In genomic region chr16:66510711-66511614, GRCh38 we compare ENCODE assay signal across 1 cellular context.
TF ChIP-seq lines count a peak whose summit lies in the region.

No MANE protein-coding gene starts in this region.

TF ChIP-seq in K562, 482 proteins besides CTCF, POLR2A, EP300 and RAD21:
- TF ChIP-seq MAFG (tag; conservative IDR thresholded peaks at IDR 0.05) (peak; percentile 95), GABPB2 (CRISPR knock-in tag; conservative IDR thresholded peaks at IDR 0.05) (no peak), ETV1 (tag; conservative IDR thresholded peaks at IDR 0.05; ENCODE audit: low read depth) (no peak), ZBTB2 (IDR thresholded peaks at IDR 0.05) (no peak), MAFK (IDR thresholded peaks at IDR 0.05; ENCODE audit: low read length) (peak; percentile 94), ZBED1 (IDR thresholded peaks at IDR 0.05) (no peak), RBM25 (IDR thresholded peaks at IDR 0.05; ENCODE audit: low read depth, low read length, severe bottlenecking) (peak; percentile 7), ZNF316 (IDR thresholded peaks at IDR 0.05) (peak; percentile 97), C11orf30 (IDR thresholded peaks at IDR 0.05; ENCODE audit: low read depth) (peak; percentile 95), SRSF7 (optimal IDR thresholded peaks at IDR 0.05; ENCODE audit: low read depth, low read length) (no peak), MED1 (CRISPR knock-in tag; IDR thresholded peaks at IDR 0.05; ENCODE audit: borderline replicate concordance) (no peak), MAFF (IDR thresholded peaks at IDR 0.05; ENCODE audit: low read length) (peak; percentile 91), TRIM24 (IDR thresholded peaks at IDR 0.05) (no peak), ZFP36 (IDR thresholded peaks at IDR 0.05; ENCODE audit: low read depth, low read length, partially characterized antibody) (peak; percentile 33), SAFB2 (IDR thresholded peaks at IDR 0.05; ENCODE audit: borderline replicate concordance, low read depth, low read length, severe bottlenecking) (no peak), FOS (IDR thresholded peaks at IDR 0.05; ENCODE audit: extremely low read depth, insufficient read length) (no peak)
- TF ChIP-seq, protein P1, sequence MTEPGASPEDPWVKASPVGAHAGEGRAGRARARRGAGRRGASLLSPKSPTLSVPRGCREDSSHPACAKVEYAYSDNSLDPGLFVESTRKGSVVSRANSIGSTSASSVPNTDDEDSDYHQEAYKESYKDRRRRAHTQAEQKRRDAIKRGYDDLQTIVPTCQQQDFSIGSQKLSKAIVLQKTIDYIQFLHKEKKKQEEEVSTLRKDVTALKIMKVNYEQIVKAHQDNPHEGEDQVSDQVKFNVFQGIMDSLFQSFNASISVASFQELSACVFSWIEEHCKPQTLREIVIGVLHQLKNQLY (CRISPR knock-in tag; conservative IDR thresholded peaks at IDR 0.05) = no peak
TF ChIP-seq in K562: peak in this region for 7.
